ENCODE assay signal across 31 cellular contexts in genomic region chr1:216739771-216740170, GRCh38. TPM values are rescaled to one million over a fixed set of nuclear protein-coding genes. Genes with fewer than 3 reads are reported as not detected.
"Had no signal": no experiment of that assay in that cellular context is flagged by ENCODE, and none has a peak within 500 bp of the region (broad histone marks: within the 10 kb centered on the region; RNA-seq: fewer than 3 reads in every experiment).

No MANE protein-coding gene starts in this region.

- H3K9me3 ChIP-seq: adrenal gland, ascending aorta, esophagus muscularis mucosa, gastrocnemius medialis, left lung, neutrophil, ovary, psoas muscle, right atrium auricular region, spleen, thoracic aorta had no signal

- H3K4me3 ChIP-seq: adrenal gland, ascending aorta, esophagus muscularis mucosa, gastrocnemius medialis, left lung, lung, ovary, psoas muscle, right atrium auricular region, spleen, thoracic aorta had no signal

- DNase-seq: activated B cell treated with CpG ODN at 0.5 μM for 24 hours; activated CD4-positive, alpha-beta T cell treated with anti-CD3 and anti-CD28 coated beads for 36 hours; activated CD4-positive, alpha-beta T cell treated with anti-CD3 and anti-CD28 coated beads, Interleukin-2, amount 50 U/mL, for 4 hours; activated CD8-positive, alpha-beta memory T cell treated with anti-CD3 and anti-CD28 coated beads for 24 hours; activated CD8-positive, alpha-beta memory T cell treated with anti-CD3 and anti-CD28 coated beads, Interleukin-2, amount 50 U/mL, for 4 hours; activated T-cell treated with anti-CD3 and anti-CD28 coated beads, Interleukin-2, amount 50 U/mL, for 24 hours; adrenal gland; brain microvascular endothelial cell; central memory CD4-positive, alpha-beta T cell; dermis blood vessel endothelial cell; effector CD8-positive, alpha-beta T cell; gastrocnemius medialis; hippocampal formation; immature natural killer cell; left lung; naive thymus-derived CD8-positive, alpha-beta T cell; ovary; psoas muscle; spleen; stimulated activated CD4-positive, alpha-beta T cell treated with anti-CD3 and anti-CD28 coated beads, Interleukin-4, amount 100 ng/mL, for 1 hour; stimulated activated naive CD4-positive, alpha-beta T cell; T-cell had no signal

- H3K36me3 ChIP-seq: adrenal gland, ascending aorta, brain microvascular endothelial cell, esophagus muscularis mucosa, gastrocnemius medialis, left lung, neutrophil, ovary, right atrium auricular region, spleen, thoracic aorta had no signal

- H3K27ac ChIP-seq: adrenal gland, ascending aorta, brain microvascular endothelial cell, esophagus muscularis mucosa, gastrocnemius medialis, left lung, neutrophil, ovary, psoas muscle, right atrium auricular region, spleen, thoracic aorta had no signal

- ATAC-seq: activated CD4-positive, alpha-beta T cell treated with anti-CD3 and anti-CD28 coated beads for 36 hours; activated naive CD4-positive, alpha-beta T cell treated with anti-CD3 and anti-CD28 coated beads, Interleukin-2, amount 50 U/mL, for 72 hours; activated T-helper 17 cell treated with anti-CD3 and anti-CD28 coated beads, Interleukin-2, amount 50 U/mL, for 72 hours; gastrocnemius medialis; left lung; naive thymus-derived CD8-positive, alpha-beta T cell; psoas muscle; T-cell had no signal

- H3K4me1 ChIP-seq: ascending aorta, gastrocnemius medialis, left lung, psoas muscle, right atrium auricular region, spleen had no signal

- H3K27me3 ChIP-seq: adrenal gland, ascending aorta, brain microvascular endothelial cell, esophagus muscularis mucosa, gastrocnemius medialis, left lung, neutrophil, ovary, right atrium auricular region, spleen had no signal

RNA-seq across cellular contexts. Expression of gene ESRRG, which starts 16.5 kb away (rescaled TPM):
- total RNA-seq: activated B cell treated with CpG ODN at 0.5 μM for 24 hours; activated CD4-positive, alpha-beta T cell treated with anti-CD3 and anti-CD28 coated beads for 36 hours; activated naive CD4-positive, alpha-beta T cell treated with anti-CD3 and anti-CD28 coated beads, Interleukin-2, amount 50 U/mL, for 72 hours; activated T-helper 17 cell treated with anti-CD3 and anti-CD28 coated beads, Interleukin-2, amount 50 U/mL, for 72 hours; ascending aorta; dermis blood vessel endothelial cell; endothelial cell of umbilical vein; naive thymus-derived CD8-positive, alpha-beta T cell; thoracic aorta had no signal
- polyA plus RNA-seq: endothelial cell of umbilical vein; immature natural killer cell; naive thymus-derived CD8-positive, alpha-beta T cell had no signal
